In genomic region chr7:103399687-103400086, GRCh38 we compare ENCODE assay signal across 13 cellular contexts. TPM values are rescaled to one million over a fixed set of nuclear protein-coding genes. Genes with fewer than 3 reads are reported as not detected.
"Had no signal": no experiment of that assay in that cellular context is flagged by ENCODE, and none has a peak within 500 bp of the region (broad histone marks: within the 10 kb centered on the region; RNA-seq: fewer than 3 reads in every experiment).

No MANE protein-coding gene starts in this region.

RNA-seq across cellular contexts. Expression of gene SLC26A5, which starts 46.3 kb away (rescaled TPM):
- total RNA-seq: activated B cell treated with CpG ODN at 0.5 μM for 24 hours; activated CD4-positive, alpha-beta memory T cell treated with anti-CD3 and anti-CD28 coated beads for 36 hours; activated CD4-positive, alpha-beta memory T cell treated with anti-CD3 and anti-CD28 coated beads, Interleukin-2, amount 10 ng/mL, durations not matched to agents 7 days and 5 days; activated CD4-positive, alpha-beta T cell treated with anti-CD3 and anti-CD28 coated beads for 36 hours; activated CD4-positive, alpha-beta T cell treated with anti-CD3 and anti-CD28 coated beads, Interleukin-2, amount 10 ng/mL, durations not matched to agents 24 days and 14 days; activated CD4-positive, alpha-beta T cell treated with anti-CD3 and anti-CD28 coated beads, Interleukin-2, amount 10 ng/mL, durations not matched to agents 7 days and 5 days; activated CD8-positive, alpha-beta memory T cell treated with anti-CD3 and anti-CD28 coated beads for 36 hours; activated CD8-positive, alpha-beta memory T cell treated with anti-CD3 and anti-CD28 coated beads, Interleukin-2, amount 10 ng/mL, durations not matched to agents 7 days and 5 days; activated CD8-positive, alpha-beta T cell treated with anti-CD3 and anti-CD28 coated beads for 36 hours; activated CD8-positive, alpha-beta T cell treated with anti-CD3 and anti-CD28 coated beads, Interleukin-2, amount 10 ng/mL, durations not matched to agents 7 days and 5 days; T-helper 1 cell treated with Interleukin-12 subunit alpha and Interleukin-12 subunit beta and Interleukin-4 antibody, amounts not matched to agents 30 ng/mL and 1 ng/mL, for 36 hours; T-helper 17 cell; T-helper 2 cell treated with Interferon-gamma antibody and Interleukin-4, amounts not matched to agents 100 ng/mL and 5 ng/mL, for 36 hours had no signal
